33 cellular contexts compared by ENCODE assay signal in the genomic region with DNA sequence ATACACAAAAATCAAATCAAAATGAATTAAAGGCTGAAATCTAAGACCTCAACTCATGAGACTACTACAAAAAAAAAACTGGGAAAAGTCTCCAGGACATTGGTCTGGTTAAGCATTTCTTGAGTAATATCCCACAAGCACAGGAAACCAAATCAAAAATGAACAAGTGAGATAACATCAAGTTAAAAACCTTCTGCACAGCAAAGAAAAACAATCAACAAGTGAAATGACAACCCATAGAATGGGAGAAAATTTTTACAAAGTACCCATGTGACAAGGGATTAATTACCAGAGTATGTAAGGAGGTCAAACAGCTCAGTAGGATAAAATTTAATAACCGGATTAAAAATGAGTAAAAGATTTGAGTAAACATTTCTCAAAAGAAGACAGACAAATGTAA.
"Had no signal": no experiment of that assay in that cellular context is flagged by ENCODE, and none has a peak within 500 bp of the region (broad histone marks: within the 10 kb centered on the region; RNA-seq: fewer than 3 reads in every experiment).

No MANE protein-coding gene starts in this region.

- ATAC-seq: activated CD8-positive, alpha-beta T cell treated with anti-CD3 and anti-CD28 coated beads for 36 hours; activated naive CD4-positive, alpha-beta T cell treated with anti-CD3 and anti-CD28 coated beads, Interleukin-2, amount 50 U/mL, for 72 hours; activated T-cell treated with anti-CD3 and anti-CD28 coated beads, Interleukin-2, amount 50 U/mL, for 4 hours; activated T-cell treated with anti-CD3 and anti-CD28 coated beads, Interleukin-2, amount 50 U/mL, for 72 hours; activated T-helper 17 cell treated with anti-CD3 and anti-CD28 coated beads, Interleukin-2, amount 50 U/mL, for 72 hours; body of pancreas had no signal

- DNase-seq: activated B cell treated with CpG ODN at 0.5 μM for 24 hours; activated CD4-positive, alpha-beta memory T cell treated with anti-CD3 and anti-CD28 coated beads for 36 hours; activated CD4-positive, alpha-beta T cell treated with anti-CD3 and anti-CD28 coated beads for 4 hours; activated CD4-positive, alpha-beta T cell treated with anti-CD3 and anti-CD28 coated beads, Interleukin-2, amount 10 ng/mL, durations not matched to agents 24 days and 14 days; activated CD4-positive, alpha-beta T cell treated with anti-CD3 and anti-CD28 coated beads, Interleukin-2, amount 50 U/mL, for 1 hour; activated CD4-positive, alpha-beta T cell treated with anti-CD3 and anti-CD28 coated beads, Interleukin-2, amount 50 U/mL, for 4 hours; activated CD4-positive, CD25-positive, alpha-beta regulatory T cell treated with anti-CD3 and anti-CD28 coated beads, Interleukin-2, amount 50 U/mL, for 72 hours; activated CD8-positive, alpha-beta memory T cell treated with anti-CD3 and anti-CD28 coated beads, Interleukin-2, amount 50 U/mL, for 4 hours; activated CD8-positive, alpha-beta T cell treated with anti-CD3 and anti-CD28 coated beads for 36 hours; activated effector memory CD4-positive, alpha-beta T cell treated with anti-CD3 and anti-CD28 coated beads, Interleukin-2, amount 50 U/mL, for 16 hours; activated gamma-delta T cell treated with Interleukin-2 at 50 U/mL for 16 hours; activated naive CD4-positive, alpha-beta T cell; activated naive CD4-positive, alpha-beta T cell treated with anti-CD3 and anti-CD28 coated beads for 36 hours; activated naive CD4-positive, alpha-beta T cell treated with anti-CD3 and anti-CD28 coated beads, Interleukin-2, amount 50 U/mL, for 16 hours; activated naive CD8-positive, alpha-beta T cell treated with anti-CD3 and anti-CD28 coated beads for 36 hours; activated T-cell treated with anti-CD3 and anti-CD28 coated beads for 4 hours; activated T-cell treated with anti-CD3 and anti-CD28 coated beads, Interleukin-2, amount 50 U/mL, for 1 hour; activated T-cell treated with anti-CD3 and anti-CD28 coated beads, Interleukin-2, amount 50 U/mL, for 4 hours; activated T-cell treated with anti-CD3 and anti-CD28 coated beads, Interleukin-2, amount 50 U/mL, for 72 hours; adrenal gland; amniotic stem cell; aorta; body of pancreas; brain microvascular endothelial cell; central memory CD4-positive, alpha-beta T cell; T-helper 1 cell; T-helper 2 cell; T-helper 9 cell had no signal

- H3K27me3 ChIP-seq: adrenal gland, body of pancreas, brain microvascular endothelial cell, breast epithelium had no signal

- H3K36me3 ChIP-seq: adrenal gland, brain microvascular endothelial cell, breast epithelium had no signal

- H3K4me3 ChIP-seq: adrenal gland, body of pancreas, breast epithelium had no signal

- FAIRE-seq: astrocyte, TTC549 had no signal

- H3K9me3 ChIP-seq: adrenal gland, body of pancreas, breast epithelium had no signal

- H3K4me1 ChIP-seq: adrenal gland, breast epithelium had no signal

- H3K27ac ChIP-seq: adrenal gland, body of pancreas, brain microvascular endothelial cell, breast epithelium had no signal
